In genomic region chr1:31568895-31569655, GRCh38 we compare ENCODE assay signal across 17 cellular contexts. TPM values are rescaled to one million over a fixed set of nuclear protein-coding genes. Genes with fewer than 3 reads are reported as not detected.
DNase-seq lines count a peak whose midpoint lies in the region; ATAC-seq and TF ChIP-seq lines count a peak whose summit lies in the region.
"Had no signal": no experiment of that assay in that cellular context is flagged by ENCODE, and none has a peak within 500 bp of the region (broad histone marks: within the 10 kb centered on the region; RNA-seq: fewer than 3 reads in every experiment).

No MANE protein-coding gene starts in this region.

- TF ChIP-seq CTCF in ascending aorta (IDR thresholded peaks at IDR 0.05) (no peak), left lung (IDR thresholded peaks at IDR 0.05) (no peak), gastrocnemius medialis (IDR thresholded peaks at IDR 0.05 in 4 of 5, conservative IDR thresholded peaks at IDR 0.05 in 1 of 5) (no peak)

- no peak for TF ChIP-seq POLR2A in gastrocnemius medialis (IDR thresholded peaks at IDR 0.05)

- no peak overlapping the region for H3K4me3 ChIP-seq in H7 (ENCODE audit: insufficient read depth, low read depth, low read length)
- H3K4me3 ChIP-seq in ascending aorta, result no peak overlapping the region
- H3K4me3 ChIP-seq in left lung, result no peak overlapping the region
- H3K4me3 ChIP-seq in gastrocnemius medialis, result no peak overlapping the region
- H3K4me3 ChIP-seq: gastroesophageal sphincter had no signal

- H3K36me3 ChIP-seq in H7 (replicated peaks; ENCODE audit: control insufficient read depth, insufficient read depth, low read length), result no peaks in the 10 kb centered on the region
- no peaks in the 10 kb centered on the region for H3K36me3 ChIP-seq in ascending aorta
- no peaks in the 10 kb centered on the region for H3K36me3 ChIP-seq in left lung
- no peaks in the 10 kb centered on the region for H3K36me3 ChIP-seq in gastrocnemius medialis
- H3K36me3 ChIP-seq: gastroesophageal sphincter had no signal

- intact Hi-C loops in ascending aorta (cut with DNase I), result no loop called here
- intact Hi-C loops in left lung (cut with DNase I), result no loop called here
- intact Hi-C loops in gastrocnemius medialis (cut with DNase I; ENCODE audit: low total_unique reads), result no loop called here

- peak overlapping the region; percentile 55 to 61 for H3K27ac ChIP-seq in ascending aorta
- no peak overlapping the region for H3K27ac ChIP-seq in left lung
- no peak overlapping the region for H3K27ac ChIP-seq in gastrocnemius medialis
- H3K27ac ChIP-seq: gastroesophageal sphincter, parathyroid adenoma had no signal

- ATAC-seq in left lung (peak; percentile 69), gastrocnemius medialis (peak; percentile 60 to 76), HG02840 (IDR thresholded peaks at IDR 0.05; ENCODE audit: low FRiP score, unreplicated experiment) (no peak), HG03139 (IDR thresholded peaks at IDR 0.05; ENCODE audit: unreplicated experiment) (no peak), SK-N-SH treated with all-trans-retinoic acid at 6 μM for 48 hours (no peak)
- ATAC-seq: gastroesophageal sphincter had no signal

- H3K9me3 ChIP-seq in ascending aorta (no peaks in the 10 kb centered on the region), left lung (no peaks in the 10 kb centered on the region), gastrocnemius medialis (no peaks in the 10 kb centered on the region)
- H3K9me3 ChIP-seq: gastroesophageal sphincter, SK-N-SH had no signal

- in situ Hi-C loops in gastrocnemius medialis (cut with MboI; ENCODE audit: low sequenced_read_pairs in 4 of 4), result loop anchor here (10.0 to 25.0 kb wide), 2 partner anchors 216 to 218 kb away; no protein-coding TSS in a partner anchor

- peak; percentile 25 for DNase-seq in H7
- peak in 1 of 2 donors; percentile 73 for DNase-seq in ascending aorta (ENCODE audit: low spot score in 2 of 2)
- DNase-seq in left lung, result peak; percentile 70 to 79
- peak in 1 of 2 donors; percentile 74 for DNase-seq in gastrocnemius medialis
- no peak for DNase-seq in NCI-H2107 treated with DMSO at 0.1 percent for 48 hours (lab: John Stamatoyannopoulos, UW; ENCODE audit: unreplicated experiment)
- DNase-seq: AML-193, amniotic stem cell, NCI-H146, NCI-H345, SK-N-SH had no signal

- H3K4me1 ChIP-seq in ascending aorta (peaks cover 7 to 47% of the 10 kb centered on the region in 2 donors), left lung (peaks cover 7 to 15% of the 10 kb centered on the region in 2 donors), gastrocnemius medialis (peaks cover 0 to 6% of the 10 kb centered on the region in 2 donors)
- H3K4me1 ChIP-seq: parathyroid adenoma had no signal

- H3K27me3 ChIP-seq in H7 (ENCODE audit: control insufficient read depth, insufficient read depth, low read length) (no peaks in the 10 kb centered on the region; the same call in 1 of the 2 replicates), ascending aorta (no peaks in the 10 kb centered on the region), left lung (no peaks in the 10 kb centered on the region), gastrocnemius medialis (no peaks in the 10 kb centered on the region)
- H3K27me3 ChIP-seq: gastroesophageal sphincter had no signal

TF ChIP-seq in SK-N-SH treated with all-trans-retinoic acid at 6 μM for 48 hours, 23 proteins besides CTCF, POLR2A, EP300 and RAD21:
- TF ChIP-seq CSRNP3 (CRISPR knock-in tag; IDR thresholded peaks at IDR 0.05) (no peak), SNAI2 (CRISPR knock-in tag; IDR thresholded peaks at IDR 0.05) (no peak), ZFP3 (CRISPR knock-in tag; IDR thresholded peaks at IDR 0.05) (no peak), PPARA (CRISPR knock-in tag; IDR thresholded peaks at IDR 0.05; ENCODE audit: borderline replicate concordance) (no peak), PATZ1 (CRISPR knock-in tag; IDR thresholded peaks at IDR 0.05; ENCODE audit: borderline replicate concordance) (no peak), ARNTL (CRISPR knock-in tag; IDR thresholded peaks at IDR 0.05; ENCODE audit: borderline replicate concordance, low read depth) (no peak), ZNF565 (CRISPR knock-in tag; conservative IDR thresholded peaks at IDR 0.05; ENCODE audit: low read depth) (no peak), BACH2 (CRISPR knock-in tag; IDR thresholded peaks at IDR 0.05; ENCODE audit: borderline replicate concordance) (no peak), ZNF8 (CRISPR knock-in tag; IDR thresholded peaks at IDR 0.05) (no peak), CSDC2 (CRISPR knock-in tag; IDR thresholded peaks at IDR 0.05) (no peak), ZNF70 (CRISPR knock-in tag; IDR thresholded peaks at IDR 0.05) (no peak)
- TF ChIP-seq, protein P1, sequence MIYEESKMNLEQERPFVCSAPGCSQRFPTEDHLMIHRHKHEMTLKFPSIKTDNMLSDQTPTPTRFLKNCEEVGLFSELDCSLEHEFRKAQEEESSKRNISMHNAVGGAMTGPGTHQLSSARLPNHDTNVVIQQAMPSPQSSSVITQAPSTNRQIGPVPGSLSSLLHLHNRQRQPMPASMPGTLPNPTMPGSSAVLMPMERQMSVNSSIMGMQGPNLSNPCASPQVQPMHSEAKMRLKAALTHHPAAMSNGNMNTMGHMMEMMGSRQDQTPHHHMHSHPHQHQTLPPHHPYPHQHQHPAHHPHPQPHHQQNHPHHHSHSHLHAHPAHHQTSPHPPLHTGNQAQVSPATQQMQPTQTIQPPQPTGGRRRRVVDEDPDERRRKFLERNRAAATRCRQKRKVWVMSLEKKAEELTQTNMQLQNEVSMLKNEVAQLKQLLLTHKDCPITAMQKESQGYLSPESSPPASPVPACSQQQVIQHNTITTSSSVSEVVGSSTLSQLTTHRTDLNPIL (CRISPR knock-in tag; IDR thresholded peaks at IDR 0.05; ENCODE audit: low read depth), result no peak
- TF ChIP-seq, protein P2, sequence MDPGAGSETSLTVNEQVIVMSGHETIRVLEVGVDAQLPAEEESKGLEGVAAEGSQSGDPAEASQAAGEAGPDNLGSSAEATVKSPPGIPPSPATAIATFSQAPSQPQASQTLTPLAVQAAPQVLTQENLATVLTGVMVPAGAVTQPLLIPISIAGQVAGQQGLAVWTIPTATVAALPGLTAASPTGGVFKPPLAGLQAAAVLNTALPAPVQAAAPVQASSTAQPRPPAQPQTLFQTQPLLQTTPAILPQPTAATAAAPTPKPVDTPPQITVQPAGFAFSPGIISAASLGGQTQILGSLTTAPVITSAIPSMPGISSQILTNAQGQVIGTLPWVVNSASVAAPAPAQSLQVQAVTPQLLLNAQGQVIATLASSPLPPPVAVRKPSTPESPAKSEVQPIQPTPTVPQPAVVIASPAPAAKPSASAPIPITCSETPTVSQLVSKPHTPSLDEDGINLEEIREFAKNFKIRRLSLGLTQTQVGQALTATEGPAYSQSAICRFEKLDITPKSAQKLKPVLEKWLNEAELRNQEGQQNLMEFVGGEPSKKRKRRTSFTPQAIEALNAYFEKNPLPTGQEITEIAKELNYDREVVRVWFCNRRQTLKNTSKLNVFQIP (CRISPR knock-in tag; IDR thresholded peaks at IDR 0.05; ENCODE audit: borderline replicate concordance, low read depth), result no peak
TF ChIP-seq in SK-N-SH treated with all-trans-retinoic acid at 6 μM for 48 hours: peak in this region for 0.

RNA-seq across cellular contexts. Expression of gene TINAGL1, which starts 7.2 kb away (rescaled TPM):
- 11.5 and 14.2 TPM in 2 replicates for total RNA-seq in H7 (2014; rRNA removed; shearing (Covaris generic))
- total RNA-seq in ascending aorta (1,807 TPM), left lung (100 to 1,000 TPM in 1 of 2 donors, 10 to 100 TPM in 1; 66.6 to 106 TPM), gastrocnemius medialis (100 to 1,000 TPM in 2 of 4 donors, 10 to 100 TPM in 2; 50.3 to 120 (median 105) TPM)
- total RNA-seq: activated T-helper 1 cell treated with anti-CD3 and anti-CD28 coated beads, Interleukin-12 subunit alpha, Interleukin-12 subunit beta, Interleukin-2, Interleukin-4 antibody, amounts not matched to agents 30 ng/mL and 10 ng/mL and 1 ng/mL, durations not matched to agents 14 hours and 24 hours and 36 hours; mononuclear cell had no signal

RNA-seq across cellular contexts. Expression of gene HCRTR1, which starts 48.4 kb away (rescaled TPM):
- not detected in 2 replicates for total RNA-seq in H7 (2014; rRNA removed; shearing (Covaris generic))
- total RNA-seq in ascending aorta (not detected), left lung (not detected), gastrocnemius medialis (under 1 TPM in 1 of 4 donors, not detected in 3; 0.59 TPM)
- total RNA-seq: activated T-helper 1 cell treated with anti-CD3 and anti-CD28 coated beads, Interleukin-12 subunit alpha, Interleukin-12 subunit beta, Interleukin-2, Interleukin-4 antibody, amounts not matched to agents 30 ng/mL and 10 ng/mL and 1 ng/mL, durations not matched to agents 14 hours and 24 hours and 36 hours; mononuclear cell had no signal

Comparison
In these comparisons a context has a peak if more than half of its experiments do, and no peak if none do; other contexts are left out.
1. H3K27ac ChIP-seq: peak in ascending aorta (2 of 2); none in left lung (0 of 2) and gastrocnemius medialis (0 of 4).
2. ATAC-seq: peak in left lung (single experiment) and gastrocnemius medialis (2 of 2); none in HG02840 (single experiment), HG03139 (single experiment) and SK-N-SH treated with all-trans-retinoic acid at 6 μM for 48 hours (single experiment).
3. RNA of gene TINAGL1, which starts 7.2 kb away (total RNA-seq): 1,807 TPM in ascending aorta (single experiment); 50.3 to 120 TPM in gastrocnemius medialis, 66.6 to 106 TPM in left lung and 11.5 to 14.2 TPM in H7; every median in the first group is over 10 times any median in the second.